Comparison of ENCODE assay signal across 1 cellular context in the genomic region with DNA sequence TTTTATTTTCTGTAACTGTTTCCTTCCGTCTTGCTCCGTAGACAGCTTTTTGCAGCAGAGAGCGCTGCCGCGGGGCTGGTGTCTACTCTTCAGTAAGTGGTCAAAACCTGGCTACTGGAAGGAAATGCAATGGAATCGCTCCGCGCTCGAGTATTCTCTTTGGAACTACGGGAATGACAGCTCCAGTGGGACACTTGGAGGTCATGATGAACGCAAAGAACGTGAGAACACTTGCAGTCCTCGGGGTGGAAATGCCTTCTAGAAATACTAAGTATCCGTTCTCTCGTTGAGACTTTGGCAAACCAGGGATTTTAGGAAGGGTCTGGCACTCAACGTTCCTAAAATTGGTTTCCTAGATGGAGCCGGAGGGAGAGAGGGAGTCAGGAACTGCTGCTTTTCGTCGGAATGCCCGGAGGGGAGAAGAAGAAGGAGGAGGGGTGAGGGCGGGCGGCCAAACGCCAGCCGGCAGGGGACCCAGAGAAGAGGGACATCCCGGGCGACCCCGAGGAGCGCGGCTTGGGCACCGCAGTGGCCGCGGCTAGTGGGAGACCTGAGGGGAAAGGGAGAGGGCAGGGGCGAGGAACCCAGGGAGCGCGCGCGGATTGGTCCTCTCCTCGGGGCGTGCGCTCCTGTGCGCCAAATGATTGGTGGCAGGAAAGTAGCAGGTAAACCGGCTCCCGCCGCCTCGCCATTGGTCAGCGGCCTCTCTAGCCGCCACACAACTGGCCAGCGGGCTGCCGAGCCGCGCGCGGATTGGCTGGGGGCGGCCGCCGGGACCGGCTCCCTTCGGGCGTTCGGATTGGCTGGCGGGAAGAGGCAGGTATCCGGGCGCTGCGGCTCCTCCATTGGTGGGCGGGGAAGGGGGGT.
TF ChIP-seq lines count a peak whose summit lies in the region.

No MANE protein-coding gene starts in this region.

TF ChIP-seq in HEK293, 187 proteins besides CTCF, POLR2A, EP300 and RAD21 (continued from another document):
- TF ChIP-seq, protein P1, sequence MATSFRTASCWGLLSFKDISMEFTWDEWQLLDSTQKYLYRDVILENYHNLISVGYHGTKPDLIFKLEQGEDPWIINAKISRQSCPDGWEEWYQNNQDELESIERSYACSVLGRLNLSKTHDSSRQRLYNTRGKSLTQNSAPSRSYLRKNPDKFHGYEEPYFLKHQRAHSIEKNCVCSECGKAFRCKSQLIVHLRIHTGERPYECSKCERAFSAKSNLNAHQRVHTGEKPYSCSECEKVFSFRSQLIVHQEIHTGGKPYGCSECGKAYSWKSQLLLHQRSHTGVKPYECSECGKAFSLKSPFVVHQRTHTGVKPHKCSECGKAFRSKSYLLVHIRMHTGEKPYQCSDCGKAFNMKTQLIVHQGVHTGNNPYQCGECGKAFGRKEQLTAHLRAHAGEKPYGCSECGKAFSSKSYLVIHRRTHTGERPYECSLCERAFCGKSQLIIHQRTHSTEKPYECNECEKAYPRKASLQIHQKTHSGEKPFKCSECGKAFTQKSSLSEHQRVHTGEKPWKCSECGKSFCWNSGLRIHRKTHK (tag by site-specific recombination; IDR thresholded peaks at IDR 0.05): no peak
- TF ChIP-seq ZIC2 (tag by site-specific recombination; IDR thresholded peaks at IDR 0.05) (peak; percentile 65; the same call in 1 of the 2 replicates), SP7 (tag by site-specific recombination; IDR thresholded peaks at IDR 0.05) (peak; percentile 39), SP3 (tag by site-specific recombination; IDR thresholded peaks at IDR 0.05) (peak; percentile 86), ZNF843 (tag by site-specific recombination; IDR thresholded peaks at IDR 0.05) (peak; percentile 52), ZNF2 (tag by site-specific recombination; IDR thresholded peaks at IDR 0.05) (peak; percentile 32; the same call in 1 of the 2 replicates), ZNF132 (tag by site-specific recombination; IDR thresholded peaks at IDR 0.05; ENCODE audit: borderline replicate concordance) (no peak), ZNF600 (tag by site-specific recombination; IDR thresholded peaks at IDR 0.05) (peak; percentile 71; the same call in 1 of the 2 replicates), KLF10 (tag by site-specific recombination; IDR thresholded peaks at IDR 0.05) (peak; percentile 95), ZXDB (tag by site-specific recombination; IDR thresholded peaks at IDR 0.05) (peak; percentile 93), ZBTB17 (tag by site-specific recombination; IDR thresholded peaks at IDR 0.05) (peak; percentile 67), GLIS1 (tag by site-specific recombination; IDR thresholded peaks at IDR 0.05) (peak; percentile 53), ZNF660 (tag by site-specific recombination; IDR thresholded peaks at IDR 0.05) (0 out of 2 replicates have a peak, but pooled peaks have one; percentile 14), SP2 (tag by site-specific recombination; IDR thresholded peaks at IDR 0.05) (peak; percentile 94), ZNF133 (tag by site-specific recombination; IDR thresholded peaks at IDR 0.05) (no peak), ZEB2 (tag by site-specific recombination; IDR thresholded peaks at IDR 0.05) (peak; percentile 69; the same call in 1 of the 2 replicates), ZBTB48 (tag by site-specific recombination; IDR thresholded peaks at IDR 0.05) (peak; percentile 41; the same call in 1 of the 2 replicates), ZFP37 (tag by site-specific recombination; IDR thresholded peaks at IDR 0.05) (0 out of 2 replicates have a peak, but pooled peaks have one; percentile 71), IKZF3 (tag by site-specific recombination; IDR thresholded peaks at IDR 0.05) (peak; percentile 75), ZNF335 (tag by site-specific recombination; conservative IDR thresholded peaks at IDR 0.05) (peak; percentile 92), ZBTB8A (tag by site-specific recombination; IDR thresholded peaks at IDR 0.05) (peak; percentile 51), ZBTB20 (tag by site-specific recombination; IDR thresholded peaks at IDR 0.05) (peak; percentile 39; the same call in 1 of the 2 replicates), MYNN (tag by site-specific recombination; IDR thresholded peaks at IDR 0.05; ENCODE audit: borderline replicate concordance) (no peak), OSR2 (tag by site-specific recombination; IDR thresholded peaks at IDR 0.05) (peak; percentile 66; the same call in 1 of the 2 replicates), GLI2 (tag by site-specific recombination; IDR thresholded peaks at IDR 0.05; ENCODE audit: borderline replicate concordance, low read depth) (no peak), GLIS2 (tag by site-specific recombination; IDR thresholded peaks at IDR 0.05) (peak; percentile 83)
- TF ChIP-seq, protein P2, sequence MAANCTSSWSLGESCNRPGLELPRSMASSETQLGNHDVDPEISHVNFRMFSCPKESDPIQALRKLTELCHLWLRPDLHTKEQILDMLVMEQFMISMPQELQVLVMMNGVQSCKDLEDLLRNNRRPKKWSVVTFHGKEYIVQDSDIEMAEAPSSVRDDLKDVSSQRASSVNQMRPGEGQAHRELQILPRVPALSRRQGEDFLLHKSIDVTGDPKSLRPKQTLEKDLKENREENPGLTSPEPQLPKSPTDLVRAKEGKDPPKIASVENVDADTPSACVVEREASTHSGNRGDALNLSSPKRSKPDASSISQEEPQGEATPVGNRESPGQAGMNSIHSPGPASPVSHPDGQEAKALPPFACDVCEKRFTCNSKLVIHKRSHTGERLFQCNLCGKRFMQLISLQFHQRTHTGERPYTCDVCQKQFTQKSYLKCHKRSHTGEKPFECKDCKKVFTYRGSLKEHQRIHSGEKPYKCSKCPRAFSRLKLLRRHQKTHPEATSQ (tag by site-specific recombination; IDR thresholded peaks at IDR 0.05): no peak
- TF ChIP-seq, protein P3, sequence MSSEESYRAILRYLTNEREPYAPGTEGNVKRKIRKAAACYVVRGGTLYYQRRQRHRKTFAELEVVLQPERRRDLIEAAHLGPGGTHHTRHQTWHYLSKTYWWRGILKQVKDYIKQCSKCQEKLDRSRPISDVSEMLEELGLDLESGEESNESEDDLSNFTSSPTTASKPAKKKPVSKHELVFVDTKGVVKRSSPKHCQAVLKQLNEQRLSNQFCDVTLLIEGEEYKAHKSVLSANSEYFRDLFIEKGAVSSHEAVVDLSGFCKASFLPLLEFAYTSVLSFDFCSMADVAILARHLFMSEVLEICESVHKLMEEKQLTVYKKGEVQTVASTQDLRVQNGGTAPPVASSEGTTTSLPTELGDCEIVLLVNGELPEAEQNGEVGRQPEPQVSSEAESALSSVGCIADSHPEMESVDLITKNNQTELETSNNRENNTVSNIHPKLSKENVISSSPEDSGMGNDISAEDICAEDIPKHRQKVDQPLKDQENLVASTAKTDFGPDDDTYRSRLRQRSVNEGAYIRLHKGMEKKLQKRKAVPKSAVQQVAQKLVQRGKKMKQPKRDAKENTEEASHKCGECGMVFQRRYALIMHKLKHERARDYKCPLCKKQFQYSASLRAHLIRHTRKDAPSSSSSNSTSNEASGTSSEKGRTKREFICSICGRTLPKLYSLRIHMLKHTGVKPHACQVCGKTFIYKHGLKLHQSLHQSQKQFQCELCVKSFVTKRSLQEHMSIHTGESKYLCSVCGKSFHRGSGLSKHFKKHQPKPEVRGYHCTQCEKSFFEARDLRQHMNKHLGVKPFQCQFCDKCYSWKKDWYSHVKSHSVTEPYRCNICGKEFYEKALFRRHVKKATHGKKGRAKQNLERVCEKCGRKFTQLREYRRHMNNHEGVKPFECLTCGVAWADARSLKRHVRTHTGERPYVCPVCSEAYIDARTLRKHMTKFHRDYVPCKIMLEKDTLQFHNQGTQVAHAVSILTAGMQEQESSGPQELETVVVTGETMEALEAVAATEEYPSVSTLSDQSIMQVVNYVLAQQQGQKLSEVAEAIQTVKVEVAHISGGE (tag by site-specific recombination; conservative IDR thresholded peaks at IDR 0.05; ENCODE audit: low read depth): no peak
- TF ChIP-seq, protein P4, sequence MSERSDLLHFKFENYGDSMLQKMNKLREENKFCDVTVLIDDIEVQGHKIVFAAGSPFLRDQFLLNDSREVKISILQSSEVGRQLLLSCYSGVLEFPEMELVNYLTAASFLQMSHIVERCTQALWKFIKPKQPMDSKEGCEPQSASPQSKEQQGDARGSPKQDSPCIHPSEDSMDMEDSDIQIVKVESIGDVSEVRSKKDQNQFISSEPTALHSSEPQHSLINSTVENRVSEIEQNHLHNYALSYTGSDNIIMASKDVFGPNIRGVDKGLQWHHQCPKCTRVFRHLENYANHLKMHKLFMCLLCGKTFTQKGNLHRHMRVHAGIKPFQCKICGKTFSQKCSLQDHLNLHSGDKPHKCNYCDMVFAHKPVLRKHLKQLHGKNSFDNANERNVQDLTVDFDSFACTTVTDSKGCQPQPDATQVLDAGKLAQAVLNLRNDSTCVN (tag by site-specific recombination; optimal IDR thresholded peaks at IDR 0.05): peak; percentile 84
- TF ChIP-seq, protein P5, sequence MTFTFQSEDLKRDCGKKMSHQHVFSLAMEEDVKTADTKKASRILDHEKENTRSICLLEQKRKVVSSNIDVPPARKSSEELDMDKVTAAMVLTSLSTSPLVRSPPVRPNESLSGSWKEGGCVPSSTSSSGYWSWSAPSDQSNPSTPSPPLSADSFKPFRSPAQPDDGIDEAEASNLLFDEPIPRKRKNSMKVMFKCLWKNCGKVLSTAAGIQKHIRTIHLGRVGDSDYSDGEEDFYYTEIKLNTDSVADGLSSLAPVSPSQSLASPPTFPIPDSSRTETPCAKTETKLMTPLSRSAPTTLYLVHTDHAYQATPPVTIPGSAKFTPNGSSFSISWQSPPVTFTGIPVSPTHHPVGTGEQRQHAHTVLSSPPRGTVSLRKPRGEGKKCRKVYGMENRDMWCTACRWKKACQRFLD (tag by site-specific recombination; IDR thresholded peaks at IDR 0.05): peak; percentile 76; the same call in 1 of the 2 replicates
- TF ChIP-seq, protein P6, sequence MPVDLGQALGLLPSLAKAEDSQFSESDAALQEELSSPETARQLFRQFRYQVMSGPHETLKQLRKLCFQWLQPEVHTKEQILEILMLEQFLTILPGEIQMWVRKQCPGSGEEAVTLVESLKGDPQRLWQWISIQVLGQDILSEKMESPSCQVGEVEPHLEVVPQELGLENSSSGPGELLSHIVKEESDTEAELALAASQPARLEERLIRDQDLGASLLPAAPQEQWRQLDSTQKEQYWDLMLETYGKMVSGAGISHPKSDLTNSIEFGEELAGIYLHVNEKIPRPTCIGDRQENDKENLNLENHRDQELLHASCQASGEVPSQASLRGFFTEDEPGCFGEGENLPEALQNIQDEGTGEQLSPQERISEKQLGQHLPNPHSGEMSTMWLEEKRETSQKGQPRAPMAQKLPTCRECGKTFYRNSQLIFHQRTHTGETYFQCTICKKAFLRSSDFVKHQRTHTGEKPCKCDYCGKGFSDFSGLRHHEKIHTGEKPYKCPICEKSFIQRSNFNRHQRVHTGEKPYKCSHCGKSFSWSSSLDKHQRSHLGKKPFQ (tag by site-specific recombination; IDR thresholded peaks at IDR 0.05): no peak
- TF ChIP-seq, protein P7, sequence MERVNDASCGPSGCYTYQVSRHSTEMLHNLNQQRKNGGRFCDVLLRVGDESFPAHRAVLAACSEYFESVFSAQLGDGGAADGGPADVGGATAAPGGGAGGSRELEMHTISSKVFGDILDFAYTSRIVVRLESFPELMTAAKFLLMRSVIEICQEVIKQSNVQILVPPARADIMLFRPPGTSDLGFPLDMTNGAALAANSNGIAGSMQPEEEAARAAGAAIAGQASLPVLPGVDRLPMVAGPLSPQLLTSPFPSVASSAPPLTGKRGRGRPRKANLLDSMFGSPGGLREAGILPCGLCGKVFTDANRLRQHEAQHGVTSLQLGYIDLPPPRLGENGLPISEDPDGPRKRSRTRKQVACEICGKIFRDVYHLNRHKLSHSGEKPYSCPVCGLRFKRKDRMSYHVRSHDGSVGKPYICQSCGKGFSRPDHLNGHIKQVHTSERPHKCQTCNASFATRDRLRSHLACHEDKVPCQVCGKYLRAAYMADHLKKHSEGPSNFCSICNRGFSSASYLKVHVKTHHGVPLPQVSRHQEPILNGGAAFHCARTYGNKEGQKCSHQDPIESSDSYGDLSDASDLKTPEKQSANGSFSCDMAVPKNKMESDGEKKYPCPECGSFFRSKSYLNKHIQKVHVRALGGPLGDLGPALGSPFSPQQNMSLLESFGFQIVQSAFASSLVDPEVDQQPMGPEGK (tag by site-specific recombination; IDR thresholded peaks at IDR 0.05): 0 out of 2 replicates have a peak, but pooled peaks have one; percentile 54
- TF ChIP-seq, protein P8, sequence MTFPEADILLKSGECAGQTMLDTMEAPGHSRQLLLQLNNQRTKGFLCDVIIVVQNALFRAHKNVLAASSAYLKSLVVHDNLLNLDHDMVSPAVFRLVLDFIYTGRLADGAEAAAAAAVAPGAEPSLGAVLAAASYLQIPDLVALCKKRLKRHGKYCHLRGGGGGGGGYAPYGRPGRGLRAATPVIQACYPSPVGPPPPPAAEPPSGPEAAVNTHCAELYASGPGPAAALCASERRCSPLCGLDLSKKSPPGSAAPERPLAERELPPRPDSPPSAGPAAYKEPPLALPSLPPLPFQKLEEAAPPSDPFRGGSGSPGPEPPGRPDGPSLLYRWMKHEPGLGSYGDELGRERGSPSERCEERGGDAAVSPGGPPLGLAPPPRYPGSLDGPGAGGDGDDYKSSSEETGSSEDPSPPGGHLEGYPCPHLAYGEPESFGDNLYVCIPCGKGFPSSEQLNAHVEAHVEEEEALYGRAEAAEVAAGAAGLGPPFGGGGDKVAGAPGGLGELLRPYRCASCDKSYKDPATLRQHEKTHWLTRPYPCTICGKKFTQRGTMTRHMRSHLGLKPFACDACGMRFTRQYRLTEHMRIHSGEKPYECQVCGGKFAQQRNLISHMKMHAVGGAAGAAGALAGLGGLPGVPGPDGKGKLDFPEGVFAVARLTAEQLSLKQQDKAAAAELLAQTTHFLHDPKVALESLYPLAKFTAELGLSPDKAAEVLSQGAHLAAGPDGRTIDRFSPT (tag by site-specific recombination; IDR thresholded peaks at IDR 0.05): peak; percentile 32; the same call in 1 of the 2 replicates
